In the genomic region with DNA sequence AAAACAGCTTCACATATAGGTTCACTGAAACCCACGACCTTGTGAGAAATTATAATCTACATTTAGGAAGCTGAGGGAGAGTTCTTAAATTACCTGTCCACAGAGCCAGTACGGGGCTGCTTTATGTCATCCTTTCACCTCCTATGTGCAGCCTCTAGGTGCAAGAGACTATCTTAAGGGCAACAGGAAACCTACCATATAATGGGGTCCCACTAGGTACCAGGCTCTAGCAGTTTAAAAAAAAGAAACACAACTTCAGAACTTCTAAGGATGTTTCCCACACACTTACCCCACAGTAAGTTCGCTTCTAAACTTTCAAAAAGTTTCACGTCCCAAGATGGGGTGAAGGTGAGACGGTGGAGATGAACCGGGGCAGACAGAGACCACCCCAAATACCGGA, we compare ENCODE assay signal across 8 cellular contexts. TPM values are rescaled to one million over a fixed set of nuclear protein-coding genes. Genes with fewer than 3 reads are reported as not detected.
A peak's percentile ranks its signal among the peaks of the same experiment; 100 is the strongest.
DNase-seq lines count a peak whose midpoint lies in the region; ATAC-seq, FAIRE-seq and TF ChIP-seq lines count a peak whose summit lies in the region.

No MANE protein-coding gene starts in this region.

- no peaks in the 10 kb centered on the region for H3K36me3 Mint-ChIP-seq in activated naive CD4-positive, alpha-beta T cell treated with anti-CD3 and anti-CD28 coated beads, Interleukin-2, amount 50 U/mL, for 24 hours

- H2BK20ac ChIP-seq in IMR-90 (ENCODE audit: low read depth, low read length) = no peak overlapping the region

- TF ChIP-seq CTCF in IMR-90 (conservative IDR thresholded peaks at IDR 0.05; ENCODE audit: low read depth, low read length) (no peak), epithelial cell of proximal tubule (conservative IDR thresholded peaks at IDR 0.05; ENCODE audit: low read depth, low read length) (no peak), pancreas (IDR thresholded peaks at IDR 0.05) (no peak)

- H4K91ac ChIP-seq in IMR-90 (ENCODE audit: insufficient read depth, low read depth, low read length) = no peak overlapping the region

- H4K5ac ChIP-seq in IMR-90 (ENCODE audit: low read depth, low read length) = no peak overlapping the region; the same call in 1 of the 2 replicates

- no peak for TF ChIP-seq RAD21 in IMR-90 (IDR thresholded peaks at IDR 0.05; ENCODE audit: low read length)

- peaks cover 2% of the 10 kb centered on the region; the same call in 1 of the 2 replicates for H3K27me3 ChIP-seq in IMR-90 (ENCODE audit: control insufficient read depth, insufficient read depth, low read length)
- H3K27me3 ChIP-seq in pancreas = no peaks in the 10 kb centered on the region

- TF ChIP-seq POLR2A in IMR-90 (IDR thresholded peaks at IDR 0.05; ENCODE audit: low read depth, low read length) = no peak

- dilution Hi-C loops in IMR-90 (cut with HindIII; ENCODE audit: low sequenced_read_pairs, unreplicated experiment) = no loop called here

- peak overlapping the region; percentile 90 for H2AFZ ChIP-seq in IMR-90 (replicated peaks; ENCODE audit: low read length, poor library complexity)

- no CpG with 5 or more reads among the region's 7 CpGs for WGBS in IMR-90 (ENCODE audit: extremely low coverage in 2 of 2, insufficient read length in 1 of 2), 2 experiments
- WGBS in pancreas, 2 donors = 6 to 7% methylated on average over 7 of the region's 7 CpGs

- no peak for DNase-seq in activated naive CD4-positive, alpha-beta T cell treated with Interleukin-2 at 50 U/mL for 16 hours
- no peak for DNase-seq in IMR-90
- DNase-seq in epithelial cell of proximal tubule (ENCODE audit: low read depth) = no peak
- no peak for DNase-seq in pancreas
- DNase-seq in NCI-H2171 treated with DMSO at 0.1 percent for 48 hours (lab: John Stamatoyannopoulos, UW) = no peak
- DNase-seq in SW480 (ENCODE audit: low spot score) = no peak

- H3K4me1 Mint-ChIP-seq in activated naive CD4-positive, alpha-beta T cell treated with anti-CD3 and anti-CD28 coated beads, Interleukin-2, amount 50 U/mL, for 24 hours = peaks cover 3% of the 10 kb centered on the region

- H4K20me1 ChIP-seq in IMR-90 (ENCODE audit: insufficient read depth, low read length) = no peaks in the 10 kb centered on the region

- CTCF ChIA-PET in IMR-90 (lab: Yijun Ruan, JAX) = no interaction called here

- peak overlapping the region; percentile 71 for H3K4me3 ChIP-seq in IMR-90 (ENCODE audit: insufficient read depth, low read depth, low read length)
- H3K4me3 ChIP-seq in epithelial cell of proximal tubule (ENCODE audit: low read depth, low read length) = peak overlapping the region; percentile 86
- peak overlapping the region; percentile 43 to 90 (median 74) for H3K4me3 ChIP-seq in pancreas

- H3K36me3 ChIP-seq in IMR-90 (ENCODE audit: control insufficient read depth, insufficient read depth, low read length) = no peaks in the 10 kb centered on the region
- H3K36me3 ChIP-seq in pancreas = no peaks in the 10 kb centered on the region

- no peak overlapping the region for H3K23ac ChIP-seq in IMR-90 (ENCODE audit: low read depth, low read length)

- intact Hi-C loops in IMR-90 (cut with micrococcal nuclease) (no loop called here), pancreas (cut with DNase I) (no loop called here)

- in situ Hi-C loops in IMR-90 (cut with MboI; ENCODE audit: low sequenced_read_pairs) = no loop called here

- H2BK5ac ChIP-seq in IMR-90 (ENCODE audit: low read depth, low read length, poor library complexity, severe bottlenecking) = no peak overlapping the region

- BruUV-seq in IMR-90 (replicated peaks; lab: Mats Ljungman, UMichigan) = no TSS peak

- FAIRE-seq in pancreas (lab: Jason Lieb, UNC) = no peak

- H3K27ac ChIP-seq in IMR-90 (ENCODE audit: insufficient read depth, low read length) (no peak overlapping the region), pancreas (no peak overlapping the region)

- ATAC-seq in IMR-90 (ENCODE audit: low read depth) = no peak; the same call in 1 of the 2 replicates
- ATAC-seq in pancreas = peak in 3 of 4 donors; percentile 10 to 14 (median 13)
- ATAC-seq in GM18873 (IDR thresholded peaks at IDR 0.05; ENCODE audit: low FRiP score, unreplicated experiment) = no peak

- no peak overlapping the region for H3K4ac ChIP-seq in IMR-90 (ENCODE audit: low read depth, low read length)

- no peaks in the 10 kb centered on the region for H3K79me1 ChIP-seq in IMR-90 (ENCODE audit: low read depth in 1 of 2, low read length in 2 of 2)

- no peak overlapping the region for H3K18ac ChIP-seq in IMR-90 (ENCODE audit: low read depth, low read length)

- H3K14ac ChIP-seq in IMR-90 (replicated peaks; ENCODE audit: low read depth, low read length) = no peak overlapping the region; the same call in 1 of the 2 replicates

- no peak overlapping the region for H3K27ac Mint-ChIP-seq in activated naive CD4-positive, alpha-beta T cell treated with anti-CD3 and anti-CD28 coated beads, Interleukin-2, amount 50 U/mL, for 24 hours

- peaks cover 44% of the 10 kb centered on the region for H3K27me3 Mint-ChIP-seq in activated naive CD4-positive, alpha-beta T cell treated with anti-CD3 and anti-CD28 coated beads, Interleukin-2, amount 50 U/mL, for 24 hours

- H2BK120ac ChIP-seq in IMR-90 (ENCODE audit: low read depth, low read length) = no peak overlapping the region

- H2BK15ac ChIP-seq in IMR-90 (ENCODE audit: low read depth, low read length) = no peak overlapping the region

- H3K9ac ChIP-seq in IMR-90 (ENCODE audit: low read depth, low read length) = no peak overlapping the region

- peak overlapping the region; percentile 68 for H3K4me3 Mint-ChIP-seq in activated naive CD4-positive, alpha-beta T cell treated with anti-CD3 and anti-CD28 coated beads, Interleukin-2, amount 50 U/mL, for 24 hours

- H3K4me1 ChIP-seq in IMR-90 (ENCODE audit: control insufficient read depth, insufficient read depth, low read length) (peaks cover 4% of the 10 kb centered on the region), pancreas (no peaks in the 10 kb centered on the region)

- no peaks in the 10 kb centered on the region for H3K9me3 Mint-ChIP-seq in activated naive CD4-positive, alpha-beta T cell treated with anti-CD3 and anti-CD28 coated beads, Interleukin-2, amount 50 U/mL, for 24 hours

- H3K9me3 ChIP-seq in IMR-90 (ENCODE audit: control insufficient read depth, insufficient read depth, low read length) (no peaks in the 10 kb centered on the region), pancreas (no peaks in the 10 kb centered on the region)

- no peak overlapping the region for H3K56ac ChIP-seq in IMR-90 (ENCODE audit: extremely low read depth, insufficient read depth, low read length)

- peak overlapping the region; percentile 92 for H3K4me2 ChIP-seq in IMR-90 (ENCODE audit: low read depth, low read length)

- H2AK5ac ChIP-seq in IMR-90 (ENCODE audit: low read depth, low read length) = no peak overlapping the region

- no peaks in the 10 kb centered on the region for H3K9me1 ChIP-seq in IMR-90 (ENCODE audit: insufficient read depth, low read length)

- no peak overlapping the region for H2AK9ac ChIP-seq in IMR-90 (replicated peaks; ENCODE audit: low read depth, low read length, poor library complexity)

- no peak overlapping the region; a peak in 1 of 4 replicates for H4K8ac ChIP-seq in IMR-90 (ENCODE audit: low read depth in 2 of 2, low read length in 2 of 2)

- POLR2A ChIA-PET in IMR-90 (lab: Charles Lee; ENCODE audit: unreplicated experiment) = no interaction called here

TF ChIP-seq in IMR-90, 13 proteins besides CTCF, POLR2A, EP300 and RAD21:
- TF ChIP-seq MAFK (IDR thresholded peaks at IDR 0.05; ENCODE audit: low read depth, low read length) (no peak), SMC3 (IDR thresholded peaks at IDR 0.05; ENCODE audit: low read depth, low read length) (no peak), MXI1 (IDR thresholded peaks at IDR 0.05; ENCODE audit: borderline replicate concordance, low read depth, low read length) (no peak), NFE2L2 (IDR thresholded peaks at IDR 0.05; ENCODE audit: low read depth, low read length) (no peak), RFX5 (IDR thresholded peaks at IDR 0.05; ENCODE audit: low read depth, low read length) (no peak), CEBPB (IDR thresholded peaks at IDR 0.05; ENCODE audit: low read depth, low read length) (no peak), CHD1 (IDR thresholded peaks at IDR 0.05; ENCODE audit: low read depth, low read length) (no peak), BHLHE40 (IDR thresholded peaks at IDR 0.05; ENCODE audit: low read depth, low read length) (no peak)
- TF ChIP-seq, protein P1, sequence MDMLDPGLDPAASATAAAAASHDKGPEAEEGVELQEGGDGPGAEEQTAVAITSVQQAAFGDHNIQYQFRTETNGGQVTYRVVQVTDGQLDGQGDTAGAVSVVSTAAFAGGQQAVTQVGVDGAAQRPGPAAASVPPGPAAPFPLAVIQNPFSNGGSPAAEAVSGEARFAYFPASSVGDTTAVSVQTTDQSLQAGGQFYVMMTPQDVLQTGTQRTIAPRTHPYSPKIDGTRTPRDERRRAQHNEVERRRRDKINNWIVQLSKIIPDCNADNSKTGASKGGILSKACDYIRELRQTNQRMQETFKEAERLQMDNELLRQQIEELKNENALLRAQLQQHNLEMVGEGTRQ (IDR thresholded peaks at IDR 0.05; ENCODE audit: low read depth, low read length) = no peak
- TF ChIP-seq, protein P2, sequence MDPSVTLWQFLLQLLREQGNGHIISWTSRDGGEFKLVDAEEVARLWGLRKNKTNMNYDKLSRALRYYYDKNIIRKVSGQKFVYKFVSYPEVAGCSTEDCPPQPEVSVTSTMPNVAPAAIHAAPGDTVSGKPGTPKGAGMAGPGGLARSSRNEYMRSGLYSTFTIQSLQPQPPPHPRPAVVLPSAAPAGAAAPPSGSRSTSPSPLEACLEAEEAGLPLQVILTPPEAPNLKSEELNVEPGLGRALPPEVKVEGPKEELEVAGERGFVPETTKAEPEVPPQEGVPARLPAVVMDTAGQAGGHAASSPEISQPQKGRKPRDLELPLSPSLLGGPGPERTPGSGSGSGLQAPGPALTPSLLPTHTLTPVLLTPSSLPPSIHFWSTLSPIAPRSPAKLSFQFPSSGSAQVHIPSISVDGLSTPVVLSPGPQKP (IDR thresholded peaks at IDR 0.05; ENCODE audit: borderline replicate concordance, low read depth, low read length) = no peak

RNA-seq across cellular contexts. Expression of a gene that starts 0.6 kb away (rescaled TPM):
- total RNA-seq in IMR-90 (2012; rRNA removed) (2.3 and 2.5 TPM in 2 replicates), epithelial cell of proximal tubule (13.0 and 14.4 TPM in 2 replicates), pancreas (10 to 100 TPM in 1 of 6 donors, 1 to 10 TPM in 5; 6.0 to 11.4 (median 7.0) TPM)
- polyA plus RNA-seq in IMR-90 (2012; rRNA removed) (2.4 and 2.6 TPM in 2 replicates), pancreas (10 to 100 TPM; 10.1 to 23.9 TPM)
- polyA plus RNA-seq in IMR-90 (2012; cell fraction: cytosol; rRNA removed) = 0.61 and 0.91 TPM in 2 replicates
- polyA plus RNA-seq in IMR-90 (2012; cell fraction: nucleus; rRNA removed; ENCODE audit: low replicate concordance) = 1.6 and 9.7 TPM in 2 replicates

Comparison
In these comparisons a context has a peak if more than half of its experiments do, and no peak if none do; other contexts are left out.
1. ATAC-seq: peak in pancreas (3 of 4); none in IMR-90 (single experiment) and GM18873 (single experiment).
2. Peak in every context shown above with its lines, with median percentiles within 50 percentile points of each other: H3K4me3 ChIP-seq.